31 cellular contexts compared by ENCODE assay signal in genomic region chr20:4773736-4774135, GRCh38. TPM values are rescaled to one million over a fixed set of nuclear protein-coding genes. Genes with fewer than 3 reads are reported as not detected.
"Had no signal": no experiment of that assay in that cellular context is flagged by ENCODE, and none has a peak within 500 bp of the region (broad histone marks: within the 10 kb centered on the region; RNA-seq: fewer than 3 reads in every experiment).

No MANE protein-coding gene starts in this region.

- H3K4me3 ChIP-seq: ascending aorta, cardiac muscle cell, Peyer's patch, SJSA1 had no signal

- H3K27me3 ChIP-seq: ascending aorta, cardiac muscle cell, Peyer's patch, SJSA1 had no signal

- H3K4me1 ChIP-seq: ascending aorta, Peyer's patch, SJSA1 had no signal

- DNase-seq: activated CD4-positive, alpha-beta T cell treated with anti-CD3 and anti-CD28 coated beads for 36 hours; activated CD4-positive, alpha-beta T cell treated with anti-CD3 and anti-CD28 coated beads, Interleukin-2, amount 10 ng/mL, durations not matched to agents 7 days and 5 days; activated CD4-positive, alpha-beta T cell treated with anti-CD3 and anti-CD28 coated beads, Interleukin-2, amount 50 U/mL, for 48 hours; activated CD8-positive, alpha-beta T cell treated with anti-CD3 and anti-CD28 coated beads, Interleukin-2, amount 10 ng/mL, durations not matched to agents 7 days and 5 days; activated gamma-delta T cell; activated naive CD4-positive, alpha-beta T cell treated with Interleukin-2 at 50 U/mL for 16 hours; activated naive CD8-positive, alpha-beta T cell treated with anti-CD3 and anti-CD28 coated beads, Interleukin-2, amount 10 ng/mL, durations not matched to agents 7 days and 5 days; activated T-cell treated with anti-CD3 and anti-CD28 coated beads, Interleukin-2, amount 50 U/mL, for 24 hours; amygdala; Karpas-422; MM.1S; NCI-H1092; NCI-H1436 treated with DMSO at 0.1 percent for 48 hours; NCI-H1694 treated with DMSO at 0.1 percent for 48 hours; NCI-H2029; NCI-H510A; NCI-H526; NCI-H748 treated with DMSO at 0.1 percent for 48 hours; NK-92 treated with Interleukin-12 subunit alpha and Interleukin-12 subunit beta, amount 100 ng/mL, for 24 hours; PC-3; Peyer's patch; RPMI8226; SHP77 treated with DMSO at 0.1 percent for 48 hours; SK-N-SH had no signal

- FAIRE-seq: TTC549 had no signal

- H3K27ac ChIP-seq: ascending aorta, cardiac muscle cell, SJSA1 had no signal

- H3K4me2 ChIP-seq: SK-N-SH had no signal

- H3K36me3 ChIP-seq: ascending aorta, cardiac muscle cell, Peyer's patch, SJSA1 had no signal

- ATAC-seq: activated CD4-positive, alpha-beta T cell treated with anti-CD3 and anti-CD28 coated beads for 36 hours; activated CD4-positive, CD25-positive, alpha-beta regulatory T cell treated with anti-CD3 and anti-CD28 coated beads, Interleukin-2, amount 50 U/mL, for 24 hours; activated CD8-positive, alpha-beta T cell treated with anti-CD3 and anti-CD28 coated beads, Interleukin-2, amount 10 ng/mL, durations not matched to agents 7 days and 5 days; PC-3; WTC11 had no signal

- H3K9me3 ChIP-seq: ascending aorta, Peyer's patch, SK-N-SH had no signal

- H3K9ac ChIP-seq: SK-N-SH had no signal

RNA-seq across cellular contexts. Expression of gene PRND, which starts 52.0 kb away (rescaled TPM):
- total RNA-seq: activated CD4-positive, alpha-beta T cell treated with anti-CD3 and anti-CD28 coated beads for 36 hours; activated CD4-positive, alpha-beta T cell treated with anti-CD3 and anti-CD28 coated beads, Interleukin-2, amount 10 ng/mL, durations not matched to agents 7 days and 5 days; activated CD8-positive, alpha-beta T cell treated with anti-CD3 and anti-CD28 coated beads, Interleukin-2, amount 10 ng/mL, durations not matched to agents 7 days and 5 days; activated naive CD8-positive, alpha-beta T cell treated with anti-CD3 and anti-CD28 coated beads, Interleukin-2, amount 10 ng/mL, durations not matched to agents 7 days and 5 days; activated T-helper 2 cell treated with anti-CD3 and anti-CD28 coated beads, Interferon-gamma antibody, Interleukin-2, Interleukin-4, amounts not matched to agents 10 μg/mL and 5 μg/mL and 100 μg/mL, durations not matched to agents 14 hours and 24 hours and 36 hours; ascending aorta; PC-3; Peyer's patch; SJSA1 had no signal
- polyA plus RNA-seq: cardiac muscle cell, SK-N-SH had no signal
